ENCODE assay signal across 12 cellular contexts in genomic region chr11:73330569-73331093, GRCh38. TPM values are rescaled to one million over a fixed set of nuclear protein-coding genes. Genes with fewer than 3 reads are reported as not detected.
DNase-seq lines count a peak whose midpoint lies in the region; ATAC-seq, FAIRE-seq and TF ChIP-seq lines count a peak whose summit lies in the region.
"Had no signal": no experiment of that assay in that cellular context is flagged by ENCODE, and none has a peak within 500 bp of the region (broad histone marks: within the 10 kb centered on the region; RNA-seq: fewer than 3 reads in every experiment).

No MANE protein-coding gene starts in this region.

- H3K27me3 Mint-ChIP-seq in type B pancreatic cell: no peaks in the 10 kb centered on the region

- FAIRE-seq in keratinocyte (lab: Jason Lieb, UNC): no peak

- H3K27ac Mint-ChIP-seq in type B pancreatic cell: peak overlapping the region; percentile 67
- H3K27ac Mint-ChIP-seq: activated T-helper 1 cell treated with anti-CD3 and anti-CD28 coated beads, Interleukin-12 subunit alpha, Interleukin-12 subunit beta, Interleukin-2, Interleukin-4 antibody, amounts not matched to agents 30 ng/mL and 10 ng/mL and 1 ng/mL, durations not matched to agents 14 hours and 24 hours and 36 hours; CD14-positive monocyte had no signal

- H4K20me1 ChIP-seq in keratinocyte (ENCODE audit: control insufficient read depth, extremely low read depth, insufficient read depth, low read length): no peaks in the 10 kb centered on the region

- no peak overlapping the region for H3K4me2 ChIP-seq in keratinocyte (ENCODE audit: control insufficient read depth, extremely low read depth, insufficient read depth, low read depth, low read length)

- no peak overlapping the region for H3K27ac ChIP-seq in keratinocyte (ENCODE audit: control insufficient read depth, insufficient read depth, low read length)
- H3K27ac ChIP-seq: suprapubic skin had no signal

- ATAC-seq in HG02885 (IDR thresholded peaks at IDR 0.05; ENCODE audit: poor library complexity, unreplicated experiment) (no peak), GM19351 (IDR thresholded peaks at IDR 0.05; ENCODE audit: unreplicated experiment) (no peak)
- ATAC-seq: mucosa of descending colon had no signal

- no peaks in the 10 kb centered on the region for H3K9me3 ChIP-seq in keratinocyte (ENCODE audit: control insufficient read depth, low read depth, low read length)
- H3K9me3 ChIP-seq: mucosa of descending colon, suprapubic skin had no signal

- H3K79me2 ChIP-seq in keratinocyte (ENCODE audit: control insufficient read depth, insufficient read depth, low read length): no peaks in the 10 kb centered on the region

- H2AFZ ChIP-seq in keratinocyte (ENCODE audit: control insufficient read depth, low read length): no peak overlapping the region

- H3K36me3 ChIP-seq in keratinocyte (ENCODE audit: control insufficient read depth in 2 of 2, extremely low read depth in 1 of 2, insufficient read depth in 2 of 2, low read length in 2 of 2): no peaks in the 10 kb centered on the region
- H3K36me3 ChIP-seq: suprapubic skin had no signal

- H3K27me3 ChIP-seq in keratinocyte (ENCODE audit: control insufficient read depth, extremely low read depth, insufficient read depth, low read length): no peaks in the 10 kb centered on the region
- H3K27me3 ChIP-seq: suprapubic skin had no signal

- no peaks in the 10 kb centered on the region for H3K9me1 ChIP-seq in keratinocyte (ENCODE audit: control insufficient read depth, extremely low read depth, insufficient read depth, low read length)

- no peak overlapping the region for H3K4me3 ChIP-seq in keratinocyte (ENCODE audit: control insufficient read depth in 2 of 3, extremely low read depth in 1 of 3, insufficient read depth in 2 of 3, low read depth in 1 of 3, low read length in 3 of 3)
- H3K4me3 ChIP-seq: mucosa of descending colon, suprapubic skin had no signal

- H3K36me3 Mint-ChIP-seq in type B pancreatic cell: peaks cover 10% of the 10 kb centered on the region
- H3K36me3 Mint-ChIP-seq: CD14-positive monocyte had no signal

- H3K4me1 ChIP-seq in keratinocyte (ENCODE audit: control insufficient read depth, extremely low read depth, insufficient read depth, low read length): peaks cover 18% of the 10 kb centered on the region

- H3K4me1 Mint-ChIP-seq in type B pancreatic cell (ENCODE audit: unreplicated experiment): peaks cover 76% of the 10 kb centered on the region

- H3K9ac ChIP-seq in keratinocyte (ENCODE audit: control insufficient read depth, extremely low read depth, insufficient read depth, low read length): no peak overlapping the region

- H3K9me3 Mint-ChIP-seq in type B pancreatic cell: no peaks in the 10 kb centered on the region
- H3K9me3 Mint-ChIP-seq: activated T-helper 1 cell treated with anti-CD3 and anti-CD28 coated beads, Interleukin-12 subunit alpha, Interleukin-12 subunit beta, Interleukin-2, Interleukin-4 antibody, amounts not matched to agents 30 ng/mL and 10 ng/mL and 1 ng/mL, durations not matched to agents 14 hours and 24 hours and 36 hours had no signal

- DNase-seq in NCI-H82 (lab: John Stamatoyannopoulos, UW) (peak; percentile 36), NCI-H82 treated with DMSO at 0.1 percent for 48 hours (lab: John Stamatoyannopoulos, UW; ENCODE audit: unreplicated experiment) (no peak), astrocyte of the hippocampus (ENCODE audit: low read depth, low spot score) (peak; percentile 67), keratinocyte (ENCODE audit: low read depth, low spot score) (no peak), type B pancreatic cell (ENCODE audit: extremely low spot score, unreplicated experiment) (no peak), NCI-H1048 (lab: John Stamatoyannopoulos, UW) (no peak)
- DNase-seq: mucosa of descending colon had no signal

- H3K4me3 Mint-ChIP-seq in type B pancreatic cell: peak overlapping the region; percentile 60
- H3K4me3 Mint-ChIP-seq: activated T-helper 1 cell treated with anti-CD3 and anti-CD28 coated beads, Interleukin-12 subunit alpha, Interleukin-12 subunit beta, Interleukin-2, Interleukin-4 antibody, amounts not matched to agents 30 ng/mL and 10 ng/mL and 1 ng/mL, durations not matched to agents 14 hours and 24 hours and 36 hours; CD14-positive monocyte had no signal

- peak in 2 of 3 experiments; percentile 20 to 39 for TF ChIP-seq CTCF in keratinocyte (optimal IDR thresholded peaks at IDR 0.05 in 1 of 3, IDR thresholded peaks at IDR 0.05 in 1 of 3, conservative IDR thresholded peaks at IDR 0.05 in 1 of 3; ENCODE audit: extremely low read depth in 1 of 3, insufficient read depth in 2 of 3, low read length in 3 of 3)
- peak; percentile 57 for TF ChIP-seq CTCF in type B pancreatic cell (conservative IDR thresholded peaks at IDR 0.05)

- dilution Hi-C loops in keratinocyte (cut with MboI; ENCODE audit: extremely low pct_ligation_motif_present, low sequenced_read_pairs): no loop called here

RNA-seq across cellular contexts. Expression of gene ARHGEF17, which starts 22.6 kb away (rescaled TPM):
- 4.2 to 6.4 TPM (median 5.1 TPM) in 3 replicates for polyA plus RNA-seq in keratinocyte
- polyA plus RNA-seq in keratinocyte (2011; ENCODE audit: low read depth): 3.1 TPM
- 1.9 and 3.7 TPM in 2 replicates for polyA plus RNA-seq in keratinocyte (2011; cell fraction: cytosol; rRNA removed)
- 24.9 and 34.1 TPM in 2 replicates for polyA plus RNA-seq in keratinocyte (2011; cell fraction: nucleus; rRNA removed)
- polyA plus RNA-seq in keratinocyte (2012; ENCODE audit: low replicate concordance): 4.8 and 6.1 TPM in 2 replicates
- polyA minus RNA-seq in keratinocyte: 9.6 to 15.2 TPM (median 13.1 TPM) in 3 replicates
- 16.5 TPM for polyA minus RNA-seq in keratinocyte (2011; cell fraction: cytosol; rRNA and poly(A)+ RNA removed)
- 19.5 and 20.9 TPM in 2 replicates for polyA minus RNA-seq in keratinocyte (2011; cell fraction: nucleus; rRNA and poly(A)+ RNA removed)
- 29.2 and 69.7 TPM in 2 replicates for total RNA-seq in type B pancreatic cell (ENCODE audit: low replicate concordance)

RNA-seq across cellular contexts. Expression of gene RELT, which starts 45.6 kb away (rescaled TPM):
- 3.4 to 5.0 TPM (median 4.2 TPM) in 3 replicates for polyA plus RNA-seq in keratinocyte
- polyA plus RNA-seq in keratinocyte (2011; ENCODE audit: low read depth): 3.6 TPM
- 1.9 and 2.9 TPM in 2 replicates for polyA plus RNA-seq in keratinocyte (2011; cell fraction: cytosol; rRNA removed)
- polyA plus RNA-seq in keratinocyte (2011; cell fraction: nucleus; rRNA removed): 11.2 and 14.1 TPM in 2 replicates
- polyA plus RNA-seq in keratinocyte (2012; ENCODE audit: low replicate concordance): 4.4 and 4.9 TPM in 2 replicates
- polyA minus RNA-seq in keratinocyte: 3.8 to 5.0 TPM (median 4.6 TPM) in 3 replicates
- 5.0 TPM for polyA minus RNA-seq in keratinocyte (2011; cell fraction: cytosol; rRNA and poly(A)+ RNA removed)
- polyA minus RNA-seq in keratinocyte (2011; cell fraction: nucleus; rRNA and poly(A)+ RNA removed): 7.8 and 8.4 TPM in 2 replicates
- 2.9 and 8.5 TPM in 2 replicates for total RNA-seq in type B pancreatic cell (ENCODE audit: low replicate concordance)

RNA-seq across cellular contexts. Expression of gene P2RY6, which starts 58.5 kb away (rescaled TPM):
- polyA plus RNA-seq in keratinocyte: 0.04 to 0.22 TPM (median 0.09 TPM) in 3 replicates
- polyA plus RNA-seq in keratinocyte (2011; ENCODE audit: low read depth): not detected
- polyA plus RNA-seq in keratinocyte (2011; cell fraction: cytosol; rRNA removed): 0.10 and 0.13 TPM in 2 replicates
- 0.12 and 0.28 TPM in 2 replicates for polyA plus RNA-seq in keratinocyte (2011; cell fraction: nucleus; rRNA removed)
- polyA plus RNA-seq in keratinocyte (2012; ENCODE audit: low replicate concordance): 0.17 and 0.23 TPM in 2 replicates
- 0.48 to 2.1 TPM in 2 of 3 replicates, not detected in the other for polyA minus RNA-seq in keratinocyte
- polyA minus RNA-seq in keratinocyte (2011; cell fraction: cytosol; rRNA and poly(A)+ RNA removed): not detected
- not detected in 2 replicates for polyA minus RNA-seq in keratinocyte (2011; cell fraction: nucleus; rRNA and poly(A)+ RNA removed)
- 3.0 and 14.8 TPM in 2 replicates for total RNA-seq in type B pancreatic cell (ENCODE audit: low replicate concordance)
- total RNA-seq: activated T-helper 1 cell treated with anti-CD3 and anti-CD28 coated beads, Interleukin-12 subunit alpha, Interleukin-12 subunit beta, Interleukin-2, Interleukin-4 antibody, amounts not matched to agents 30 ng/mL and 10 ng/mL and 1 ng/mL, durations not matched to agents 14 hours and 24 hours and 36 hours had no signal

Comparison
In these comparisons a context has a peak if more than half of its experiments do, and no peak if none do; other contexts are left out.
1. DNase-seq: peak in NCI-H82 (single experiment) and astrocyte of the hippocampus (single experiment); none in NCI-H82 treated with DMSO at 0.1 percent for 48 hours (single experiment), keratinocyte (single experiment), type B pancreatic cell (single experiment) and NCI-H1048 (single experiment).